In the genomic region with DNA sequence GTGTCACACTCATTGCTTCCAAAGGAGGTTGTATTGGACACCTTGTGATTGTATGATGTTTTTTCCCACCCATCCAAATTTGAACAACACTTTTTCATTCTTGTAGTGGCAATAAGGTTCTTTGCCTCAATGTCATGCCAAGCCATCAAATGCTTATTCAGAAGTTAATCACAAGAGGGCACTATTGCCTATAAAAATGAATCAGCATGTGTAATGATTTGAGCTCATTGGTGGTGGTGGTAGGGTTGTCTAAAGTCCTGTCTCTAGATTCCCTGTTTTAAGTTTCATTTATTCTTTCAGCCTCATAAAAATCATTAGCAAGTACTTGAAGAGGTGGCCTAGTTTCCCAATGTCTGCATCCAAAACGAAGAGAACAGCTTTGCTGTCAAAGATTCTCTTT, we compare ENCODE assay signal across 9 cellular contexts. TPM values are rescaled to one million over a fixed set of nuclear protein-coding genes. Genes with fewer than 3 reads are reported as not detected.
DNase-seq lines count a peak whose midpoint lies in the region; ATAC-seq lines count a peak whose summit lies in the region.
"Had no signal": no experiment of that assay in that cellular context is flagged by ENCODE, and none has a peak within 500 bp of the region (broad histone marks: within the 10 kb centered on the region; RNA-seq: fewer than 3 reads in every experiment).

No MANE protein-coding gene starts in this region.

- H3K4me1 Mint-ChIP-seq in natural killer cell treated with Interleukin-12 subunit alpha and Interleukin-12 subunit beta and Interleukin-15 and Interleukin-18, amount 100 ng/mL, for 72 hours (ENCODE audit: low read depth in 2 of 2), result no peaks in the 10 kb centered on the region
- H3K4me1 Mint-ChIP-seq: B cell had no signal

- DNase-seq in NCI-H1092 treated with DMSO at 0.1 percent for 48 hours (lab: John Stamatoyannopoulos, UW) (peak; percentile 6), NCI-H1092 (lab: John Stamatoyannopoulos, UW) (no peak), RPMI8226 (peak; percentile 17), iPS-NIHi11 (ENCODE audit: low spot score) (peak; percentile 20), HK-2 (ENCODE audit: unreplicated experiment) (no peak)
- DNase-seq in natural killer cell treated with Interleukin-12 subunit alpha and Interleukin-12 subunit beta and Interleukin-15 and Interleukin-18, amount 100 ng/mL, for 72 hours (ENCODE audit: low spot score), result no peak
- DNase-seq in activated naive CD4-positive, alpha-beta T cell treated with anti-CD3 and anti-CD28 coated beads, Interleukin-2, amount 50 U/mL, for 72 hours (ENCODE audit: low spot score in 2 of 2), result no peak

- H3K9me3 Mint-ChIP-seq in natural killer cell treated with Interleukin-12 subunit alpha and Interleukin-12 subunit beta and Interleukin-15 and Interleukin-18, amount 100 ng/mL, for 72 hours, result no peaks in the 10 kb centered on the region
- no peaks in the 10 kb centered on the region for H3K9me3 Mint-ChIP-seq in activated naive CD4-positive, alpha-beta T cell treated with anti-CD3 and anti-CD28 coated beads, Interleukin-2, amount 50 U/mL, for 72 hours

- ATAC-seq in HG02623 (IDR thresholded peaks at IDR 0.05; ENCODE audit: unreplicated experiment), result peak; percentile 55
- ATAC-seq in natural killer cell treated with Interleukin-12 subunit alpha and Interleukin-12 subunit beta and Interleukin-15 and Interleukin-18, amount 100 ng/mL, for 72 hours, result no peak
- no peak for ATAC-seq in activated naive CD4-positive, alpha-beta T cell treated with anti-CD3 and anti-CD28 coated beads, Interleukin-2, amount 50 U/mL, for 72 hours

- no peaks in the 10 kb centered on the region for H3K36me3 Mint-ChIP-seq in natural killer cell treated with Interleukin-12 subunit alpha and Interleukin-12 subunit beta and Interleukin-15 and Interleukin-18, amount 100 ng/mL, for 72 hours
- H3K36me3 Mint-ChIP-seq in activated naive CD4-positive, alpha-beta T cell treated with anti-CD3 and anti-CD28 coated beads, Interleukin-2, amount 50 U/mL, for 72 hours, result no peaks in the 10 kb centered on the region

- no peak overlapping the region for H3K4me3 Mint-ChIP-seq in natural killer cell treated with Interleukin-12 subunit alpha and Interleukin-12 subunit beta and Interleukin-15 and Interleukin-18, amount 100 ng/mL, for 72 hours
- H3K4me3 Mint-ChIP-seq: B cell had no signal

- H3K27me3 Mint-ChIP-seq in natural killer cell treated with Interleukin-12 subunit alpha and Interleukin-12 subunit beta and Interleukin-15 and Interleukin-18, amount 100 ng/mL, for 72 hours, result peaks cover 0 to 6% of the 10 kb centered on the region in 2 donors
- H3K27me3 Mint-ChIP-seq: B cell had no signal

- no peak overlapping the region for H3K27ac Mint-ChIP-seq in natural killer cell treated with Interleukin-12 subunit alpha and Interleukin-12 subunit beta and Interleukin-15 and Interleukin-18, amount 100 ng/mL, for 72 hours
- H3K27ac Mint-ChIP-seq in activated naive CD4-positive, alpha-beta T cell treated with anti-CD3 and anti-CD28 coated beads, Interleukin-2, amount 50 U/mL, for 72 hours, result no peak overlapping the region
- H3K27ac Mint-ChIP-seq: B cell had no signal

RNA-seq across cellular contexts. Expression of a gene that starts 37.0 kb away (rescaled TPM):
- total RNA-seq in natural killer cell treated with Interleukin-12 subunit alpha and Interleukin-12 subunit beta and Interleukin-15 and Interleukin-18, amount 100 ng/mL, for 72 hours, result not detected
- total RNA-seq in activated naive CD4-positive, alpha-beta T cell treated with anti-CD3 and anti-CD28 coated beads, Interleukin-2, amount 50 U/mL, for 72 hours, result not detected
- total RNA-seq: B cell had no signal

Comparison
In these comparisons a context has a peak if more than half of its experiments do, and no peak if none do; other contexts are left out.
1. DNase-seq: peak in NCI-H1092 treated with DMSO at 0.1 percent for 48 hours (single experiment), RPMI8226 (single experiment) and iPS-NIHi11 (single experiment); none in NCI-H1092 (single experiment), HK-2 (single experiment), natural killer cell treated with Interleukin-12 subunit alpha and Interleukin-12 subunit beta and Interleukin-15 and Interleukin-18, amount 100 ng/mL, for 72 hours (single experiment) and activated naive CD4-positive, alpha-beta T cell treated with anti-CD3 and anti-CD28 coated beads, Interleukin-2, amount 50 U/mL, for 72 hours (0 of 2).